ENCODE assay signal across 6 cellular contexts in genomic region chr11:71804158-71804946, GRCh38. TPM values are rescaled to one million over a fixed set of nuclear protein-coding genes. Genes with fewer than 3 reads are reported as not detected.
"Had no signal": no experiment of that assay in that cellular context is flagged by ENCODE, and none has a peak within 500 bp of the region (broad histone marks: within the 10 kb centered on the region; RNA-seq: fewer than 3 reads in every experiment).

No MANE protein-coding gene starts in this region.

RNA-seq across cellular contexts. Expression of gene DEFB108B, which starts 28.6 kb away (rescaled TPM):
- total RNA-seq: HT-29, PC-9, Peyer's patch, Right ventricle myocardium inferior, RPMI7951, SJCRH30 had no signal
